ENCODE assay signal across 2 cellular contexts in genomic region chr12:34107781-34108404, GRCh38.
TF ChIP-seq lines count a peak whose summit lies in the region.

No MANE protein-coding gene starts in this region.

TF ChIP-seq in IMR-90, 13 proteins besides CTCF, POLR2A, EP300 and RAD21:
- TF ChIP-seq NFE2L2 (IDR thresholded peaks at IDR 0.05; ENCODE audit: low read depth, low read length) (no peak), RCOR1 (IDR thresholded peaks at IDR 0.05; ENCODE audit: insufficient replicate concordance, low read length) (no peak), RFX5 (IDR thresholded peaks at IDR 0.05; ENCODE audit: low read depth, low read length) (no peak), ELK1 (IDR thresholded peaks at IDR 0.05; ENCODE audit: borderline replicate concordance, low read depth, low read length) (no peak), MAZ (IDR thresholded peaks at IDR 0.05; ENCODE audit: borderline replicate concordance, low read depth, low read length) (no peak), USF2 (IDR thresholded peaks at IDR 0.05; ENCODE audit: low read depth, low read length) (no peak), MXI1 (IDR thresholded peaks at IDR 0.05; ENCODE audit: borderline replicate concordance, low read depth, low read length) (no peak), CEBPB (IDR thresholded peaks at IDR 0.05; ENCODE audit: low read depth, low read length) (no peak), FOS (IDR thresholded peaks at IDR 0.05; ENCODE audit: low read depth, low read length) (no peak), CHD1 (IDR thresholded peaks at IDR 0.05; ENCODE audit: low read depth, low read length) (no peak), BHLHE40 (IDR thresholded peaks at IDR 0.05; ENCODE audit: low read depth, low read length) (no peak), MAFK (IDR thresholded peaks at IDR 0.05; ENCODE audit: low read depth, low read length) (no peak)

TF ChIP-seq in K562, 482 proteins besides CTCF, POLR2A, EP300 and RAD21:
- TF ChIP-seq FIP1L1 (IDR thresholded peaks at IDR 0.05; ENCODE audit: low read depth, low read length, poor library complexity, severe bottlenecking) (no peak), NFRKB (IDR thresholded peaks at IDR 0.05; ENCODE audit: low read depth) (no peak), YY1 (IDR thresholded peaks at IDR 0.05; ENCODE audit: borderline replicate concordance in 1 of 3, control insufficient read depth in 1 of 3, extremely low read depth in 1 of 3, insufficient read depth in 3 of 3, insufficient read length in 1 of 3, insufficient replicate concordance in 2 of 3, low read depth in 1 of 3, low read length in 2 of 3) (no peak), THRB (CRISPR knock-in tag; conservative IDR thresholded peaks at IDR 0.05) (no peak), TAF1 (IDR thresholded peaks at IDR 0.05; ENCODE audit: control insufficient read depth, extremely low read depth, insufficient read depth, low read length, severe bottlenecking) (no peak), HMG20A (CRISPR knock-in tag; conservative IDR thresholded peaks at IDR 0.05) (no peak), RFX1 (IDR thresholded peaks at IDR 0.05) (no peak)
TF ChIP-seq in K562: peak in this region for 0.
